ENCODE assay signal across 1 cellular context in the genomic region with DNA sequence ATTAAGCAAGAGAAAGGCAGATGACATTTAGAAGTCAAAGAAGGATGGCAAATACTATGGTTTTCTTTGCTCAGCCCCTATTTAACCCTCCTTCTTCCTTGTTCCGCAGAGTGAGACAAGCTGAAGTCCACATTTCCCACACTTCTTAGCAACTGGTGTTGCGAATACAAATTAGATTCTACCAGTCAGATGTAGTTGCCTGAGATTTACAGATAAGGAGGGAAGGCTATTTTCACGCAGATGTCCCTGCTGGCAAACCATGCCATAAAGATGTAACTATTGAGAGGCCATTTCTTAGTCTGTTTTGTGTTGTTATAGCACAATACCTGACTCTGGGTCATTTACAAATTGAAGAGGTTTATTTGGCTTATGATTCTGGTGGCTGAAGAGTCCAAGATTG.
TF ChIP-seq lines count a peak whose summit lies in the region.

No MANE protein-coding gene starts in this region.

TF ChIP-seq in H1, 55 proteins besides CTCF, POLR2A, EP300 and RAD21:
- TF ChIP-seq KDM1A (IDR thresholded peaks at IDR 0.05; ENCODE audit: borderline replicate concordance, low read length), result no peak
- no peak for TF ChIP-seq EGR1 (IDR thresholded peaks at IDR 0.05; ENCODE audit: borderline replicate concordance, low read depth, low read length)
- TF ChIP-seq TCF12 (IDR thresholded peaks at IDR 0.05; ENCODE audit: low read depth, low read length), result no peak
TF ChIP-seq in H1: peak in this region for 0.
